19 cellular contexts compared by ENCODE assay signal in the genomic region with DNA sequence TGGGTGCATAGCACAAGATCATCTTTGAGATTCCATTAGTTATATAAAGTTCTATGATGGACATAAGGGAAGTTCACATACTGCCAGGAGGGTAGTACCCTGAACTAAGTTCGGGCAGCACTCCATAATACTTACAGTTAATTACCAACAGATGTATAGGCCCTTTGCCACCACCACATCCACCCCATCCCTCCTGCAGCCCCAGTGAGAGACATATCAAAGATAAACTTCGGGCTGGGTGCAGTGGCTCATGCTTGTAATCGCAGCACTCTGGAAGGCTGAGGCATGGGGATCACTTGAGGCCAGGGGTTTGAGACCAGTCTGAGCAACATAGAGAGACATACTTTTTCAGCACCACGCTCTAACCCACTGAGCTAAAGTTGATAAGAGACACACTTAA.
"Had no signal": no experiment of that assay in that cellular context is flagged by ENCODE, and none has a peak within 500 bp of the region (broad histone marks: within the 10 kb centered on the region; RNA-seq: fewer than 3 reads in every experiment).

No MANE protein-coding gene starts in this region.

- DNase-seq: esophagus squamous epithelium; glutamatergic neuron; islet precursor cell; mammary epithelial cell; naive thymus-derived CD4-positive, alpha-beta T cell; nephron progenitor cell; psoas muscle; retina; right lobe of liver; stimulated activated CD4-positive, alpha-beta T cell treated with anti-CD3 and anti-CD28 coated beads, Interleukin-4, amount 100 ng/mL, for 1 hour; stimulated activated CD8-positive, alpha-beta memory T cell treated with anti-CD3 and anti-CD28 coated beads, Interleukin-4, amount 100 ng/mL, for 48 hours; stimulated activated naive CD8-positive, alpha-beta T cell treated with anti-CD3 and anti-CD28 coated beads, Interleukin-15, Interleukin-2, amounts not matched to agents 100 U/mL and 50 U/mL, for 24 hours; thyroid gland; uterus had no signal

- H3K27me3 ChIP-seq: esophagus squamous epithelium, gastroesophageal sphincter, right lobe of liver, suprapubic skin, thyroid gland, uterus had no signal

- ATAC-seq: gastroesophageal sphincter; left lobe of liver; naive thymus-derived CD4-positive, alpha-beta T cell; psoas muscle; right lobe of liver; stimulated activated effector memory CD8-positive, alpha-beta T cell treated with anti-CD3 and anti-CD28 coated beads, Interleukin-12 subunit alpha, Interleukin-12 subunit beta, amount 100 ng/mL, for 72 hours; stimulated activated naive CD8-positive, alpha-beta T cell treated with anti-CD3 and anti-CD28 coated beads, Interleukin-15, Interleukin-2, amounts not matched to agents 100 U/mL and 50 U/mL, for 24 hours had no signal

- H3K4me3 ChIP-seq: esophagus squamous epithelium, gastroesophageal sphincter, psoas muscle, right lobe of liver, suprapubic skin, thyroid gland, uterus had no signal

- H3K36me3 ChIP-seq: esophagus squamous epithelium, gastroesophageal sphincter, neutrophil, right lobe of liver, suprapubic skin, thyroid gland, uterus had no signal

- H3K27ac ChIP-seq: esophagus squamous epithelium, gastroesophageal sphincter, neutrophil, psoas muscle, right lobe of liver, suprapubic skin, thyroid gland, uterus had no signal

- H3K9me3 ChIP-seq: esophagus squamous epithelium, gastroesophageal sphincter, neutrophil, psoas muscle, right lobe of liver, suprapubic skin, thyroid gland, uterus had no signal

- H3K4me1 ChIP-seq: esophagus squamous epithelium, gastroesophageal sphincter, psoas muscle, right lobe of liver, suprapubic skin, thyroid gland, uterus had no signal
